ENCODE assay signal across 1 cellular context in the genomic region with DNA sequence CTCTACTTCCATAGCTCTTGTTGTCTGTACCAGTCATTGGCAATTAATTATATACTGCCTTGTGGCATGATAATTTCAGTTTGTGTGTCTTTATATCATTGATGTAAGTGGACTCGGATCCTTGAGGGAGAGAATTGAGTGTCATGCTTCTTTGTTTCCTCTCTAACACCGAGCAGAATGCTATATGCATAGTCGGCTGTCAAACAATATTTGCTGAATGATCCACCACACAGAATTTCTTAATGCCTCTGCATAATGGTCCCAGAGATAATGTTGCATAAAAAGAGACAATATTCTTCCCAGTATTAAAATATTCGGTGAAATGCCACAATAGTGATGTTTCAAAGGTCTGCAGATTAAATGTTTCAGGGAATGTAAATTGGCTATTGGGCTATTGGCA.
TF ChIP-seq lines count a peak whose summit lies in the region.

No MANE protein-coding gene starts in this region.

TF ChIP-seq in GM23338, 12 proteins besides CTCF, POLR2A, EP300 and RAD21 (continued from another document):
- TF ChIP-seq, protein P1, sequence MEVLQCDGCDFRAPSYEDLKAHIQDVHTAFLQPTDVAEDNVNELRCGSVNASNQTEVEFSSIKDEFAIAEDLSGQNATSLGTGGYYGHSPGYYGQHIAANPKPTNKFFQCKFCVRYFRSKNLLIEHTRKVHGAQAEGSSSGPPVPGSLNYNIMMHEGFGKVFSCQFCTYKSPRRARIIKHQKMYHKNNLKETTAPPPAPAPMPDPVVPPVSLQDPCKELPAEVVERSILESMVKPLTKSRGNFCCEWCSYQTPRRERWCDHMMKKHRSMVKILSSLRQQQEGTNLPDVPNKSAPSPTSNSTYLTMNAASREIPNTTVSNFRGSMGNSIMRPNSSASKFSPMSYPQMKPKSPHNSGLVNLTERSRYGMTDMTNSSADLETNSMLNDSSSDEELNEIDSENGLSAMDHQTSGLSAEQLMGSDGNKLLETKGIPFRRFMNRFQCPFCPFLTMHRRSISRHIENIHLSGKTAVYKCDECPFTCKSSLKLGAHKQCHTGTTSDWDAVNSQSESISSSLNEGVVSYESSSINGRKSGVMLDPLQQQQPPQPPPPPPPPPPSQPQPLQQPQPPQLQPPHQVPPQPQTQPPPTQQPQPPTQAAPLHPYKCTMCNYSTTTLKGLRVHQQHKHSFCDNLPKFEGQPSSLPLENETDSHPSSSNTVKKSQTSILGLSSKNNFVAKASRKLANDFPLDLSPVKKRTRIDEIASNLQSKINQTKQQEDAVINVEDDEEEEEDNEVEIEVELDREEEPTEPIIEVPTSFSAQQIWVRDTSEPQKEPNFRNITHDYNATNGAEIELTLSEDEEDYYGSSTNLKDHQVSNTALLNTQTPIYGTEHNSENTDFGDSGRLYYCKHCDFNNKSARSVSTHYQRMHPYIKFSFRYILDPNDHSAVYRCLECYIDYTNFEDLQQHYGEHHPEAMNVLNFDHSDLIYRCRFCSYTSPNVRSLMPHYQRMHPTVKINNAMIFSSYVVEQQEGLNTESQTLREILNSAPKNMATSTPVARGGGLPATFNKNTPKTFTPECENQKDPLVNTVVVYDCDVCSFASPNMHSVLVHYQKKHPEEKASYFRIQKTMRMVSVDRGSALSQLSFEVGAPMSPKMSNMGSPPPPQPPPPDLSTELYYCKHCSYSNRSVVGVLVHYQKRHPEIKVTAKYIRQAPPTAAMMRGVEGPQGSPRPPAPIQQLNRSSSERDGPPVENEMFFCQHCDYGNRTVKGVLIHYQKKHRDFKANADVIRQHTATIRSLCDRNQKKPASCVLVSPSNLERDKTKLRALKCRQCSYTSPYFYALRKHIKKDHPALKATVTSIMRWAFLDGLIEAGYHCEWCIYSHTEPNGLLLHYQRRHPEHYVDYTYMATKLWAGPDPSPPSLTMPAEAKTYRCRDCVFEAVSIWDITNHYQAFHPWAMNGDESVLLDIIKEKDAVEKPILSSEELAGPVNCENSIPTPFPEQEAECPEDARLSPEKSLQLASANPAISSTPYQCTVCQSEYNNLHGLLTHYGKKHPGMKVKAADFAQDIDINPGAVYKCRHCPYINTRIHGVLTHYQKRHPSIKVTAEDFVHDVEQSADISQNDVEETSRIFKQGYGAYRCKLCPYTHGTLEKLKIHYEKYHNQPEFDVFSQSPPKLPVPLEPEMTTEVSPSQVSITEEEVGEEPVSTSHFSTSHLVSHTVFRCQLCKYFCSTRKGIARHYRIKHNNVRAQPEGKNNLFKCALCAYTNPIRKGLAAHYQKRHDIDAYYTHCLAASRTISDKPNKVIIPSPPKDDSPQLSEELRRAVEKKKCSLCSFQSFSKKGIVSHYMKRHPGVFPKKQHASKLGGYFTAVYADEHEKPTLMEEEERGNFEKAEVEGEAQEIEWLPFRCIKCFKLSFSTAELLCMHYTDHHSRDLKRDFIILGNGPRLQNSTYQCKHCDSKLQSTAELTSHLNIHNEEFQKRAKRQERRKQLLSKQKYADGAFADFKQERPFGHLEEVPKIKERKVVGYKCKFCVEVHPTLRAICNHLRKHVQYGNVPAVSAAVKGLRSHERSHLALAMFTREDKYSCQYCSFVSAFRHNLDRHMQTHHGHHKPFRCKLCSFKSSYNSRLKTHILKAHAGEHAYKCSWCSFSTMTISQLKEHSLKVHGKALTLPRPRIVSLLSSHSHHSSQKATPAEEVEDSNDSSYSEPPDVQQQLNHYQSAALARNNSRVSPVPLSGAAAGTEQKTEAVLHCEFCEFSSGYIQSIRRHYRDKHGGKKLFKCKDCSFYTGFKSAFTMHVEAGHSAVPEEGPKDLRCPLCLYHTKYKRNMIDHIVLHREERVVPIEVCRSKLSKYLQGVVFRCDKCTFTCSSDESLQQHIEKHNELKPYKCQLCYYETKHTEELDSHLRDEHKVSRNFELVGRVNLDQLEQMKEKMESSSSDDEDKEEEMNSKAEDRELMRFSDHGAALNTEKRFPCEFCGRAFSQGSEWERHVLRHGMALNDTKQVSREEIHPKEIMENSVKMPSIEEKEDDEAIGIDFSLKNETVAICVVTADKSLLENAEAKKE (CRISPR knock-in tag; IDR thresholded peaks at IDR 0.05), result no peak
- TF ChIP-seq EZH2phosphoT487 (IDR thresholded peaks at IDR 0.05; ENCODE audit: unreplicated experiment), result no peak
- no peak for TF ChIP-seq CREB1 (CRISPR knock-in tag; IDR thresholded peaks at IDR 0.05; ENCODE audit: low read depth)
